ENCODE assay signal across 9 cellular contexts in the genomic region with DNA sequence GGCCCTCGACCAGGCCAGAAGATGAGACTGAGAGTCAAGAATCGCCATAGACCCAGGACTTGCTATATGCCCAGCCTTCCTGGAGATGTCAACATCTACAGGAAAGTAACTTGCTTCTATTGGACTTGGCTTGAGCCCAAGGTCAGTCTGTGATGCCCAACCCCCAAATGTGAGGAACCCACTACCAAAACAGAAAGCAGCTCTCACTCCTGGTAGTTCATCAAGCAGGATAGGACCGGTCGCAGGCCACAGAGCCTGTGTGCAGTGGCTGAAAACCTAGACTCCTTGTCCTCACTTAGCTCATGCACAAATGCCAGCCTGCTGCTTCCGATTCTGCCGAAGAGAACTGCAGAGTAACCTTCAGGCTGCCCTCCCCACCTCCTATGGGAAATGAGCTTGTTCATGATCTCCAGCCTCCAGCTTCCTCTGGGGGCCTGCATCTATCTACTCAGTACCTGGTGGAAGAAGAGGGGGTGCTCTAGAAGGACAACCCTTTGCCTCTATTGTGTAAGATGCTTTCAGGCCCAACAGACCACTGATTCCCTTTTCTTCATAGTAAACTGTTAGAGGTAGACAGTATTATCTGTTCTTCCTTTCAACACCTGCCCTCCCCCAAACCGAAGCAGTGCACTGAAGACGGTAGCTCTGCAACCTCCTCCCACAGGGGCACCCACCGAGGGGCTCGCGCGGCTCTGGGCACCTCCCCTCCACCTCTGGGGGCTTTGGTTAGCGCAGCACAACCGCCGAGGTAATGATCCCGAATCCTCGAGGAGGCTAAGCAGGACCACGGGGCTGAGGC. TPM values are rescaled to one million over a fixed set of nuclear protein-coding genes. Genes with fewer than 3 reads are reported as not detected.
DNase-seq lines count a peak whose midpoint lies in the region; TF ChIP-seq lines count a peak whose summit lies in the region.
"Had no signal": no experiment of that assay in that cellular context is flagged by ENCODE, and none has a peak within 500 bp of the region (broad histone marks: within the 10 kb centered on the region; RNA-seq: fewer than 3 reads in every experiment).

No MANE protein-coding gene starts in this region.

- peak overlapping the region; percentile 72 for H3K4me3 ChIP-seq in BJ (ENCODE audit: low read depth, low read length)
- peak overlapping the region; percentile 66 to 99 (median 84) for H3K4me3 ChIP-seq in Peyer's patch
- peak overlapping the region; percentile 67 for H3K4me3 ChIP-seq in ectodermal cell (ENCODE audit: insufficient read depth, low read depth, low read length)

- no peak for DNase-seq in BJ (ENCODE audit: low read depth)
- DNase-seq in GM19238 (ENCODE audit: insufficient read length, low spot score), result peak; percentile 37
- DNase-seq in Peyer's patch, result no peak
- DNase-seq in nephron progenitor cell, result no peak
- no peak for DNase-seq in NCI-H345 treated with DMSO at 0.1 percent for 48 hours (lab: John Stamatoyannopoulos, UW; ENCODE audit: unreplicated experiment)
- no peak for DNase-seq in 8988T
- no peak for DNase-seq in NCI-H1694 treated with DMSO at 0.1 percent for 48 hours (lab: John Stamatoyannopoulos, UW)

- CTCF ChIA-PET in BJ (lab: Yijun Ruan, JAX), result interaction anchor here (0.7 to 1.3 kb wide), 4 partner anchors 9 to 99 kb away, joined by 3 to 4 read pairs (median 4); a partner anchor contains a TSS

- peaks cover 0 to 21% (median 6%) of the 10 kb centered on the region in 4 donors for H3K4me1 ChIP-seq in Peyer's patch
- H3K4me1 ChIP-seq in ectodermal cell (ENCODE audit: control insufficient read depth, insufficient read depth, low read length), result no peaks in the 10 kb centered on the region

- H3K27ac Mint-ChIP-seq in nephron progenitor cell, result no peak overlapping the region

- H3K27me3 Mint-ChIP-seq in nephron progenitor cell (ENCODE audit: low read depth, poor library complexity), result peaks cover 34% of the 10 kb centered on the region

- peaks cover 24% of the 10 kb centered on the region for H3K4me1 Mint-ChIP-seq in nephron progenitor cell

- H3K36me3 Mint-ChIP-seq in nephron progenitor cell (ENCODE audit: low read depth), result peaks cover 6% of the 10 kb centered on the region

- TF ChIP-seq POLR2A in Peyer's patch (IDR thresholded peaks at IDR 0.05), result no peak

- H3K36me3 ChIP-seq in BJ (ENCODE audit: control insufficient read depth, insufficient read depth, low read length) (no peaks in the 10 kb centered on the region), Peyer's patch (no peaks in the 10 kb centered on the region), ectodermal cell (ENCODE audit: control insufficient read depth, insufficient read depth, low read length) (no peaks in the 10 kb centered on the region)

- 23 to 28% methylated on average over 18 of the region's 18 CpGs for WGBS in ectodermal cell, 2 experiments

- H3K27me3 ChIP-seq in BJ (ENCODE audit: control insufficient read depth, insufficient read depth, low read length) (no peaks in the 10 kb centered on the region), Peyer's patch (no peaks in the 10 kb centered on the region), ectodermal cell (ENCODE audit: control insufficient read depth, insufficient read depth, low read length, poor library complexity, severe bottlenecking) (peaks cover 8% of the 10 kb centered on the region)

- H3K27ac ChIP-seq in Peyer's patch, result peak overlapping the region; percentile 96 to 100 (median 99)
- no peak overlapping the region for H3K27ac ChIP-seq in ectodermal cell (ENCODE audit: insufficient read depth, low read depth, low read length, poor library complexity, severe bottlenecking)

- H3K9me3 ChIP-seq in Peyer's patch (no peaks in the 10 kb centered on the region), ectodermal cell (ENCODE audit: control insufficient read depth, low read length) (no peaks in the 10 kb centered on the region)

- H3K9me3 Mint-ChIP-seq in nephron progenitor cell, result no peaks in the 10 kb centered on the region

- peak overlapping the region; percentile 81 for H3K4me3 Mint-ChIP-seq in nephron progenitor cell

- TF ChIP-seq CTCF in BJ (IDR thresholded peaks at IDR 0.05; ENCODE audit: insufficient read depth, low read depth, low read length) (no peak), Peyer's patch (IDR thresholded peaks at IDR 0.05) (no peak), nephron progenitor cell (IDR thresholded peaks at IDR 0.05) (no peak)

- POLR2A ChIA-PET in BJ (lab: Charles Lee), result no interaction called here

RNA-seq across cellular contexts. Expression of a gene that starts 1.3 kb away (rescaled TPM):
- polyA plus RNA-seq in BJ (2011; rRNA removed), result 68.1 and 157 TPM in 2 replicates
- 24.9 and 28.0 TPM in 2 replicates for polyA minus RNA-seq in BJ (2011; rRNA and poly(A)+ RNA removed)
- total RNA-seq in Peyer's patch, result 10 to 100 TPM; 38.4 to 93.2 (median 67.1) TPM
- polyA plus RNA-seq in ectodermal cell (2013, experiment 1 of 4), result 89.8 TPM
- polyA plus RNA-seq in ectodermal cell (2013, experiment 2 of 4), result 80.0 TPM
- polyA plus RNA-seq in ectodermal cell (2013, experiment 3 of 4), result 73.0 TPM
- polyA plus RNA-seq in ectodermal cell (2013, experiment 4 of 4), result 70.4 TPM

RNA-seq across cellular contexts. Expression of a gene that starts 27.4 kb away (rescaled TPM):
- not detected in 2 replicates for polyA plus RNA-seq in BJ (2011; rRNA removed)
- polyA minus RNA-seq in BJ (2011; rRNA and poly(A)+ RNA removed), result 0.05 TPM in 1 of 2 replicates, not detected in the other
- 10 to 100 TPM in 1 of 4 donors, 1 to 10 TPM in 3; 2.5 to 15.9 (median 5.2) TPM for total RNA-seq in Peyer's patch
- polyA plus RNA-seq in ectodermal cell (2013, experiment 1 of 4), result 0.09 TPM
- polyA plus RNA-seq in ectodermal cell (2013, experiment 2 of 4), result 0.05 TPM
- 0.11 TPM for polyA plus RNA-seq in ectodermal cell (2013, experiment 3 of 4)
- 0.04 TPM for polyA plus RNA-seq in ectodermal cell (2013, experiment 4 of 4)

RNA-seq across cellular contexts. Expression of a gene that starts 32.3 kb away (rescaled TPM):
- polyA plus RNA-seq in BJ (2011; rRNA removed), result not detected in 2 replicates
- not detected in 2 replicates for polyA minus RNA-seq in BJ (2011; rRNA and poly(A)+ RNA removed)
- 100 to 1,000 TPM in 3 of 4 donors, 10 to 100 TPM in 1; 17.3 to 390 (median 306) TPM for total RNA-seq in Peyer's patch
- 2.0 TPM for polyA plus RNA-seq in ectodermal cell (2013, experiment 1 of 4)
- polyA plus RNA-seq in ectodermal cell (2013, experiment 2 of 4), result 3.9 TPM
- 3.5 TPM for polyA plus RNA-seq in ectodermal cell (2013, experiment 3 of 4)
- polyA plus RNA-seq in ectodermal cell (2013, experiment 4 of 4), result 3.2 TPM
- total RNA-seq: HT1080 had no signal
